Comparison of ENCODE assay signal across 9 cellular contexts in genomic region chr1:243268284-243268653, GRCh38. TPM values are rescaled to one million over a fixed set of nuclear protein-coding genes. Genes with fewer than 3 reads are reported as not detected.
DNase-seq lines count a peak whose midpoint lies in the region; ATAC-seq and TF ChIP-seq lines count a peak whose summit lies in the region.
"Had no signal": no experiment of that assay in that cellular context is flagged by ENCODE, and none has a peak within 500 bp of the region (broad histone marks: within the 10 kb centered on the region; RNA-seq: fewer than 3 reads in every experiment).

No MANE protein-coding gene starts in this region.

- H4K20me1 ChIP-seq in PC-9 (ENCODE audit: insufficient read depth) = no peaks in the 10 kb centered on the region

- no peaks in the 10 kb centered on the region for H3K36me3 ChIP-seq in CD8-positive, alpha-beta memory T cell (ENCODE audit: insufficient read depth, low read length)
- no peaks in the 10 kb centered on the region; the same call in 1 of the 2 replicates for H3K36me3 ChIP-seq in PC-9 (ENCODE audit: low read depth)

- CTCF ChIA-PET in CD8-positive, alpha-beta memory T cell (lab: Charles Lee) = no interaction called here
- CTCF ChIA-PET in PC-9 (lab: Charles Lee) = no interaction called here

- peaks cover 8 to 38% (median 26%) of the 10 kb centered on the region in 3 donors for H3K4me1 Mint-ChIP-seq in CD8-positive, alpha-beta memory T cell

- peaks cover 27% of the 10 kb centered on the region; the same call in 1 of the 2 replicates for H3K79me2 ChIP-seq in PC-9 (ENCODE audit: low read depth)

- H3F3A ChIP-seq in PC-9 (ENCODE audit: insufficient read depth, low read depth) = peaks cover 29% of the 10 kb centered on the region

- BruUV-seq in PC-9 (replicated peaks; lab: Mats Ljungman, UMichigan) = no TSS peak

- no peak overlapping the region for H3K4me3 ChIP-seq in CD8-positive, alpha-beta memory T cell (ENCODE audit: low read length)
- peak overlapping the region; percentile 35; the same call in 1 of the 2 replicates for H3K4me3 ChIP-seq in PC-9
- H3K4me3 ChIP-seq in epithelial cell of esophagus (ENCODE audit: low read length) = no peak overlapping the region

- H3K27me3 ChIP-seq in CD8-positive, alpha-beta memory T cell (ENCODE audit: insufficient read depth, low read length, poor library complexity, severe bottlenecking) = no peaks in the 10 kb centered on the region
- no peaks in the 10 kb centered on the region for H3K27me3 ChIP-seq in PC-9 (ENCODE audit: insufficient read depth, low read depth)

- H3K4me2 ChIP-seq in PC-9 = peak overlapping the region; percentile 68

- no peaks in the 10 kb centered on the region for H3K27me3 Mint-ChIP-seq in CD8-positive, alpha-beta memory T cell
- H3K27me3 Mint-ChIP-seq: activated CD4-positive, alpha-beta T cell treated with anti-CD3 and anti-CD28 coated beads, Interleukin-2, amount 10 ng/mL, durations not matched to agents 7 days and 5 days had no signal

- peaks cover 0 to 29% (median 7%) of the 10 kb centered on the region in 3 donors for H3K36me3 Mint-ChIP-seq in CD8-positive, alpha-beta memory T cell

- no peak overlapping the region for H3K4me3 Mint-ChIP-seq in CD8-positive, alpha-beta memory T cell
- H3K4me3 Mint-ChIP-seq: activated CD4-positive, alpha-beta T cell treated with anti-CD3 and anti-CD28 coated beads, Interleukin-2, amount 10 ng/mL, durations not matched to agents 7 days and 5 days had no signal

- no peaks in the 10 kb centered on the region for H3K9me3 ChIP-seq in CD8-positive, alpha-beta memory T cell (ENCODE audit: low read length)
- H3K9me3 ChIP-seq in PC-9 (ENCODE audit: insufficient read depth, low read depth) = no peaks in the 10 kb centered on the region

- no peaks in the 10 kb centered on the region for H3K9me2 ChIP-seq in PC-9 (ENCODE audit: insufficient read depth)

- H3K27ac Mint-ChIP-seq in CD8-positive, alpha-beta memory T cell = no peak overlapping the region

- no peak for DNase-seq in CD8-positive, alpha-beta memory T cell
- peak in 1 of 2 experiments; percentile 89 for DNase-seq in PC-9
- peak; percentile 89 for DNase-seq in epithelial cell of esophagus (ENCODE audit: low read depth)
- DNase-seq in omental fat pad (ENCODE audit: low spot score) = no peak
- DNase-seq in OCI-M1 (lab: John Stamatoyannopoulos, UW) = no peak
- no peak for DNase-seq in DMS 273 (lab: John Stamatoyannopoulos, UW; ENCODE audit: unreplicated experiment)
- DNase-seq: activated CD4-positive, alpha-beta T cell treated with anti-CD3 and anti-CD28 coated beads, Interleukin-2, amount 10 ng/mL, durations not matched to agents 7 days and 5 days had no signal

- intact Hi-C loops in PC-9 (cut with micrococcal nuclease; ENCODE audit: unreplicated experiment) = loop anchor here (1.0 kb wide), 1 partner anchor 12 kb away; the partner anchor contains the start of gene SDCCAG8

- TF ChIP-seq CTCF in PC-9 (conservative IDR thresholded peaks at IDR 0.05) = no peak
- no peak for TF ChIP-seq CTCF in epithelial cell of esophagus (IDR thresholded peaks at IDR 0.05; ENCODE audit: insufficient read depth, low read depth, low read length, missing control alignments)
- no peak for TF ChIP-seq CTCF in omental fat pad (IDR thresholded peaks at IDR 0.05)

- peak overlapping the region; percentile 78 for H2AFZ ChIP-seq in PC-9

- ATAC-seq in omental fat pad (ENCODE audit: low FRiP score) (peak; percentile 83), HG03159 (IDR thresholded peaks at IDR 0.05; ENCODE audit: unreplicated experiment) (no peak), GM21786 (IDR thresholded peaks at IDR 0.05; ENCODE audit: unreplicated experiment) (no peak)

- POLR2A ChIA-PET in CD8-positive, alpha-beta memory T cell (lab: Charles Lee) = no interaction called here
- POLR2A ChIA-PET in PC-9 (lab: Charles Lee; ENCODE audit: unreplicated experiment) = no interaction called here

- H3K4me1 ChIP-seq in CD8-positive, alpha-beta memory T cell (ENCODE audit: insufficient read depth, low read length) = no peaks in the 10 kb centered on the region
- peaks cover 36% of the 10 kb centered on the region for H3K4me1 ChIP-seq in PC-9 (replicated peaks; ENCODE audit: insufficient read depth)

- H3K27ac ChIP-seq in CD8-positive, alpha-beta memory T cell (ENCODE audit: low read depth, low read length) = peak overlapping the region; percentile 63
- H3K27ac ChIP-seq in PC-9 = peak overlapping the region; percentile 88

- H3K9me3 Mint-ChIP-seq in CD8-positive, alpha-beta memory T cell = no peaks in the 10 kb centered on the region
- H3K9me3 Mint-ChIP-seq: activated CD4-positive, alpha-beta T cell treated with anti-CD3 and anti-CD28 coated beads, Interleukin-2, amount 10 ng/mL, durations not matched to agents 7 days and 5 days had no signal

RNA-seq across cellular contexts. Expression of gene SDCCAG8, which starts 12.4 kb away (rescaled TPM):
- 10 to 100 TPM; 17.8 to 18.3 TPM for total RNA-seq in CD8-positive, alpha-beta memory T cell
- 22.3 TPM for polyA plus RNA-seq in CD8-positive, alpha-beta memory T cell
- 20.7 and 22.7 TPM in 2 replicates for total RNA-seq in PC-9 (2021)
- total RNA-seq in omental fat pad = 10 to 100 TPM; 37.1 to 60.2 (median 48.6) TPM

RNA-seq across cellular contexts. Expression of gene CEP170, which starts 13.2 kb away (rescaled TPM):
- total RNA-seq in CD8-positive, alpha-beta memory T cell = 10 to 100 TPM; 29.9 to 36.5 TPM
- polyA plus RNA-seq in CD8-positive, alpha-beta memory T cell = 7.4 TPM
- total RNA-seq in PC-9 (2021) (40.8 and 44.6 TPM in 2 replicates), omental fat pad (10 to 100 TPM; 41.6 to 81.5 (median 56.1) TPM)
